2 cellular contexts compared by ENCODE assay signal in the genomic region with DNA sequence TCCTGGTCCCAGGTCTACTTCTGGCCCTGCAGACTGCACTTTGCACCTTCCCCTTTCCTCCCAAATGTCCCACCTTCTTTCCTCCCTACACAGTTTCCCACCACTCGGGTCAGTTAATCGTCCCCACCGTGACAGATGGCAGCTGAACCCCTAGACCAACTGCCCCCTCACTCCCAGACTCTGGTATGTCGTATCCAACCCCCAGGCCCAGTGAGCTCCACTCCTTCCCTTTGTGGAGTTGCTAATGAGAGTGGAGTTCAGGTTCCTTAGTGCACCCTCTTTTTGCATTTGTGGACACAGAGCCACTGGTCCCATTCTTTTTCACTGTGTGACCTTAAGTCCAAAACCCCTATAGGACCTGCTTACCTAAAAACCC.
TF ChIP-seq lines count a peak whose summit lies in the region.

No MANE protein-coding gene starts in this region.

TF ChIP-seq in H1, 55 proteins besides CTCF, POLR2A, EP300 and RAD21 (continued from another document):
- TF ChIP-seq SRF (IDR thresholded peaks at IDR 0.05; ENCODE audit: low read depth, low read length) (no peak), CHD2 (IDR thresholded peaks at IDR 0.05; ENCODE audit: low read length) (no peak), KDM5A (IDR thresholded peaks at IDR 0.05; ENCODE audit: low read length) (no peak), KDM1A (IDR thresholded peaks at IDR 0.05; ENCODE audit: borderline replicate concordance, low read length) (no peak), YY1 (IDR thresholded peaks at IDR 0.05; ENCODE audit: low read depth, low read length) (no peak), HDAC6 (IDR thresholded peaks at IDR 0.05; ENCODE audit: low read depth, low read length) (no peak), RFX5 (IDR thresholded peaks at IDR 0.05; ENCODE audit: borderline replicate concordance, low read depth, low read length) (no peak), SIN3A (conservative IDR thresholded peaks at IDR 0.05 in 1 of 2, IDR thresholded peaks at IDR 0.05 in 1 of 2; ENCODE audit: low read depth in 1 of 2, low read length in 2 of 2) (no peak), CHD1 (IDR thresholded peaks at IDR 0.05; ENCODE audit: low read depth, low read length) (no peak), TBP (IDR thresholded peaks at IDR 0.05; ENCODE audit: low read depth, low read length) (no peak), CTBP2 (IDR thresholded peaks at IDR 0.05; ENCODE audit: borderline replicate concordance, insufficient read depth, insufficient read length, low read length) (no peak), TEAD4 (IDR thresholded peaks at IDR 0.05; ENCODE audit: low read depth, low read length) (no peak), CEBPB (IDR thresholded peaks at IDR 0.05; ENCODE audit: low read depth, low read length) (no peak), RNF2 (IDR thresholded peaks at IDR 0.05; ENCODE audit: borderline replicate concordance, low read depth, low read length, missing control alignments, poor library complexity, severe bottlenecking) (no peak)
- TF ChIP-seq, protein P1, sequence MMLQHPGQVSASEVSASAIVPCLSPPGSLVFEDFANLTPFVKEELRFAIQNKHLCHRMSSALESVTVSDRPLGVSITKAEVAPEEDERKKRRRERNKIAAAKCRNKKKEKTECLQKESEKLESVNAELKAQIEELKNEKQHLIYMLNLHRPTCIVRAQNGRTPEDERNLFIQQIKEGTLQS (IDR thresholded peaks at IDR 0.05; ENCODE audit: insufficient read depth, low read depth, low read length) = no peak

TF ChIP-seq in neural cell, 6 proteins besides CTCF, POLR2A, EP300 and RAD21 (continued from another document):
- TF ChIP-seq EZH2 (IDR thresholded peaks at IDR 0.05; ENCODE audit: borderline replicate concordance, insufficient read depth, low read length, poor library complexity, severe bottlenecking) = no peak
TF ChIP-seq in neural cell: peak in this region for 0.
